13 cellular contexts compared by ENCODE assay signal in genomic region chr9:133032171-133032570, GRCh38. TPM values are rescaled to one million over a fixed set of nuclear protein-coding genes. Genes with fewer than 3 reads are reported as not detected.
DNase-seq lines count a peak whose midpoint lies in the region; ATAC-seq, FAIRE-seq and TF ChIP-seq lines count a peak whose summit lies in the region.
"Had no signal": no experiment of that assay in that cellular context is flagged by ENCODE, and none has a peak within 500 bp of the region (broad histone marks: within the 10 kb centered on the region; RNA-seq: fewer than 3 reads in every experiment).

No MANE protein-coding gene starts in this region.

- H3K27me3 ChIP-seq in CD8-positive, alpha-beta memory T cell (ENCODE audit: insufficient read depth, low read length, poor library complexity, severe bottlenecking): no peaks in the 10 kb centered on the region
- H3K27me3 ChIP-seq in Karpas-422 (ENCODE audit: low read length) (no peaks in the 10 kb centered on the region), breast epithelium (no peaks in the 10 kb centered on the region)
- H3K27me3 ChIP-seq: body of pancreas had no signal

- peaks cover 64% of the 10 kb centered on the region for H3K79me2 ChIP-seq in Karpas-422 (ENCODE audit: low read length)

- CTCF ChIA-PET in CD8-positive, alpha-beta memory T cell (lab: Charles Lee): interaction anchor here (1.2 to 4.4 kb wide), 7 partner anchors 9 to 298 kb away, joined by 3 to 33 read pairs (median 7); no protein-coding TSS in a partner anchor

- peaks cover 0 to 26% (median 3%) of the 10 kb centered on the region in 3 donors for H3K36me3 Mint-ChIP-seq in CD8-positive, alpha-beta memory T cell
- H3K36me3 Mint-ChIP-seq in natural killer cell treated with Interleukin-12 subunit alpha and Interleukin-12 subunit beta and Interleukin-15 and Interleukin-18, amount 100 ng/mL, for 72 hours: no peaks in the 10 kb centered on the region

- peaks cover 0 to 1% of the 10 kb centered on the region in 2 donors for H3K27me3 Mint-ChIP-seq in CD8-positive, alpha-beta memory T cell
- H3K27me3 Mint-ChIP-seq in natural killer cell treated with Interleukin-12 subunit alpha and Interleukin-12 subunit beta and Interleukin-15 and Interleukin-18, amount 100 ng/mL, for 72 hours: no peaks in the 10 kb centered on the region

- TF ChIP-seq POLR2A in breast epithelium (IDR thresholded peaks at IDR 0.05) (no peak), H54 (IDR thresholded peaks at IDR 0.05; ENCODE audit: low read depth, low read length) (no peak)

- no peaks in the 10 kb centered on the region for H3K9me3 Mint-ChIP-seq in CD8-positive, alpha-beta memory T cell
- no peaks in the 10 kb centered on the region for H3K9me3 Mint-ChIP-seq in natural killer cell treated with Interleukin-12 subunit alpha and Interleukin-12 subunit beta and Interleukin-15 and Interleukin-18, amount 100 ng/mL, for 72 hours

- no peak overlapping the region for H3K4me3 ChIP-seq in CD8-positive, alpha-beta memory T cell (ENCODE audit: low read length)
- peak overlapping the region; percentile 91; the same call in 1 of the 2 replicates for H3K4me3 ChIP-seq in Karpas-422 (ENCODE audit: low read length)
- peak overlapping the region in 2 of 3 donors; percentile 91 to 97 for H3K4me3 ChIP-seq in breast epithelium

- TF ChIP-seq CTCF in breast epithelium (IDR thresholded peaks at IDR 0.05): no peak

- ATAC-seq in natural killer cell treated with Interleukin-12 subunit alpha and Interleukin-12 subunit beta and Interleukin-15 and Interleukin-18, amount 100 ng/mL, for 72 hours: no peak
- ATAC-seq: body of pancreas had no signal

- no peaks in the 10 kb centered on the region; the same call in 1 of the 2 replicates for H3K9me2 ChIP-seq in Karpas-422 (replicated peaks; ENCODE audit: insufficient read depth, low read length)

- H3K9ac ChIP-seq in Karpas-422 (ENCODE audit: low read length): no peak overlapping the region

- peaks cover 26% of the 10 kb centered on the region for H3K4me1 ChIP-seq in CD8-positive, alpha-beta memory T cell (ENCODE audit: insufficient read depth, low read length)
- H3K4me1 ChIP-seq in Karpas-422 (ENCODE audit: low read length) (peaks cover 32% of the 10 kb centered on the region), breast epithelium (peaks cover 3 to 12% of the 10 kb centered on the region in 2 donors)

- H3K4me3 Mint-ChIP-seq in CD8-positive, alpha-beta memory T cell: peak overlapping the region; percentile 51 to 99 (median 96)
- peak overlapping the region; percentile 90 for H3K4me3 Mint-ChIP-seq in natural killer cell treated with Interleukin-12 subunit alpha and Interleukin-12 subunit beta and Interleukin-15 and Interleukin-18, amount 100 ng/mL, for 72 hours

- no peak for FAIRE-seq in H54 (lab: Jason Lieb, UNC)
- FAIRE-seq: G401.6 had no signal

- 0 out of 2 replicates have a peak, but pooled peaks cover 3% of the 10 kb centered on the region for H4K20me1 ChIP-seq in Karpas-422 (ENCODE audit: insufficient read depth, low read depth, low read length)

- intact Hi-C loops in breast epithelium (cut with DNase I; ENCODE audit: low total_unique reads): no loop called here

- POLR2A ChIA-PET in CD8-positive, alpha-beta memory T cell (lab: Charles Lee): no interaction called here

- no peak overlapping the region for H2AFZ ChIP-seq in Karpas-422 (ENCODE audit: low read length)

- H3K4me1 Mint-ChIP-seq in CD8-positive, alpha-beta memory T cell: peaks cover 54 to 93% (median 72%) of the 10 kb centered on the region in 3 donors
- H3K4me1 Mint-ChIP-seq in natural killer cell treated with Interleukin-12 subunit alpha and Interleukin-12 subunit beta and Interleukin-15 and Interleukin-18, amount 100 ng/mL, for 72 hours (ENCODE audit: low read depth in 2 of 2): peaks cover 27 to 36% of the 10 kb centered on the region in 2 donors

- H3K27ac ChIP-seq in CD8-positive, alpha-beta memory T cell (ENCODE audit: low read depth, low read length): no peak overlapping the region
- H3K27ac ChIP-seq in Karpas-422 (ENCODE audit: low read length): no peak overlapping the region
- no peak overlapping the region for H3K27ac ChIP-seq in breast epithelium
- H3K27ac ChIP-seq: body of pancreas had no signal

- H3K36me3 ChIP-seq in CD8-positive, alpha-beta memory T cell (ENCODE audit: insufficient read depth, low read length): no peaks in the 10 kb centered on the region
- peaks cover 10% of the 10 kb centered on the region; the same call in 1 of the 2 replicates for H3K36me3 ChIP-seq in Karpas-422 (ENCODE audit: insufficient read depth, low read length)
- H3K36me3 ChIP-seq in breast epithelium: no peaks in the 10 kb centered on the region

- DNase-seq in CD8-positive, alpha-beta memory T cell: no peak
- no peak for DNase-seq in Karpas-422
- DNase-seq in breast epithelium (ENCODE audit: low spot score in 2 of 2): no peak
- DNase-seq in natural killer cell treated with Interleukin-12 subunit alpha and Interleukin-12 subunit beta and Interleukin-15 and Interleukin-18, amount 100 ng/mL, for 72 hours (ENCODE audit: low spot score): no peak
- no peak for DNase-seq in mesenteric fat pad (ENCODE audit: low spot score)
- DNase-seq in H54 (ENCODE audit: insufficient read length, low spot score): no peak
- DNase-seq in NCI-H1930 (lab: John Stamatoyannopoulos, UW): no peak
- no peak for DNase-seq in activated CD4-positive, alpha-beta T cell treated with anti-CD3 and anti-CD28 coated beads, Interleukin-2, amount 50 U/mL, for 4 hours
- DNase-seq: body of pancreas; NCI-H226; stimulated activated CD4-positive, alpha-beta T cell treated with anti-CD3 and anti-CD28 coated beads, Interleukin-12 subunit alpha, Interleukin-12 subunit beta, amount 100 ng/mL, for 4 hours had no signal

- peak overlapping the region; percentile 81 for H3K4me2 ChIP-seq in Karpas-422 (ENCODE audit: low read depth, low read length, poor library complexity, severe bottlenecking)

- peak overlapping the region; percentile 3 to 95 (median 44) for H3K27ac Mint-ChIP-seq in CD8-positive, alpha-beta memory T cell
- peak overlapping the region; percentile 88 to 96 for H3K27ac Mint-ChIP-seq in natural killer cell treated with Interleukin-12 subunit alpha and Interleukin-12 subunit beta and Interleukin-15 and Interleukin-18, amount 100 ng/mL, for 72 hours

- H3K9me3 ChIP-seq in CD8-positive, alpha-beta memory T cell (ENCODE audit: low read length): no peaks in the 10 kb centered on the region
- H3K9me3 ChIP-seq in Karpas-422 (ENCODE audit: low read length): no peaks in the 10 kb centered on the region
- H3K9me3 ChIP-seq in breast epithelium: no peaks in the 10 kb centered on the region
- H3K9me3 ChIP-seq: body of pancreas had no signal

RNA-seq across cellular contexts. Expression of gene GTF3C5, which starts 1.4 kb away (rescaled TPM):
- total RNA-seq in CD8-positive, alpha-beta memory T cell: 10 to 100 TPM; 87.8 to 91.8 TPM
- polyA plus RNA-seq in CD8-positive, alpha-beta memory T cell: 38.5 TPM
- total RNA-seq in Karpas-422 (2014; rRNA removed; shearing (Covaris generic); ENCODE audit: low replicate concordance): 26.8 and 54.8 TPM in 2 replicates
- total RNA-seq in breast epithelium (10 to 100 TPM; 43.8 to 74.4 (median 68.2) TPM), mesenteric fat pad (32.3 TPM)
- 10 to 100 TPM; 69.2 to 81.4 TPM for total RNA-seq in natural killer cell treated with Interleukin-12 subunit alpha and Interleukin-12 subunit beta and Interleukin-15 and Interleukin-18, amount 100 ng/mL, for 72 hours

RNA-seq across cellular contexts. Expression of gene CEL, which starts 29.6 kb away (rescaled TPM):
- total RNA-seq in CD8-positive, alpha-beta memory T cell: 1 to 10 TPM; 1.1 to 1.2 TPM
- not detected for polyA plus RNA-seq in CD8-positive, alpha-beta memory T cell
- 0.19 and 1.9 TPM in 2 replicates for total RNA-seq in Karpas-422 (2014; rRNA removed; shearing (Covaris generic); ENCODE audit: low replicate concordance)
- under 1 TPM; 0.29 to 0.98 (median 0.32) TPM for total RNA-seq in breast epithelium
- 1 to 10 TPM in 1 of 2 donors, under 1 TPM in 1; 0.95 to 2.1 TPM for total RNA-seq in natural killer cell treated with Interleukin-12 subunit alpha and Interleukin-12 subunit beta and Interleukin-15 and Interleukin-18, amount 100 ng/mL, for 72 hours
- total RNA-seq in mesenteric fat pad: 2.2 TPM

RNA-seq across cellular contexts. Expression of gene GFI1B, which starts 53.7 kb away (rescaled TPM):
- not detected for total RNA-seq in CD8-positive, alpha-beta memory T cell
- polyA plus RNA-seq in CD8-positive, alpha-beta memory T cell: not detected
- 6.0 and 6.5 TPM in 2 replicates for total RNA-seq in Karpas-422 (2014; rRNA removed; shearing (Covaris generic); ENCODE audit: low replicate concordance)
- total RNA-seq in breast epithelium (not detected), mesenteric fat pad (not detected)
- under 1 TPM in 1 of 2 donors, not detected in 1; 0.45 TPM for total RNA-seq in natural killer cell treated with Interleukin-12 subunit alpha and Interleukin-12 subunit beta and Interleukin-15 and Interleukin-18, amount 100 ng/mL, for 72 hours
- total RNA-seq: body of pancreas, ureter had no signal
